8 cellular contexts compared by ENCODE assay signal in the genomic region with DNA sequence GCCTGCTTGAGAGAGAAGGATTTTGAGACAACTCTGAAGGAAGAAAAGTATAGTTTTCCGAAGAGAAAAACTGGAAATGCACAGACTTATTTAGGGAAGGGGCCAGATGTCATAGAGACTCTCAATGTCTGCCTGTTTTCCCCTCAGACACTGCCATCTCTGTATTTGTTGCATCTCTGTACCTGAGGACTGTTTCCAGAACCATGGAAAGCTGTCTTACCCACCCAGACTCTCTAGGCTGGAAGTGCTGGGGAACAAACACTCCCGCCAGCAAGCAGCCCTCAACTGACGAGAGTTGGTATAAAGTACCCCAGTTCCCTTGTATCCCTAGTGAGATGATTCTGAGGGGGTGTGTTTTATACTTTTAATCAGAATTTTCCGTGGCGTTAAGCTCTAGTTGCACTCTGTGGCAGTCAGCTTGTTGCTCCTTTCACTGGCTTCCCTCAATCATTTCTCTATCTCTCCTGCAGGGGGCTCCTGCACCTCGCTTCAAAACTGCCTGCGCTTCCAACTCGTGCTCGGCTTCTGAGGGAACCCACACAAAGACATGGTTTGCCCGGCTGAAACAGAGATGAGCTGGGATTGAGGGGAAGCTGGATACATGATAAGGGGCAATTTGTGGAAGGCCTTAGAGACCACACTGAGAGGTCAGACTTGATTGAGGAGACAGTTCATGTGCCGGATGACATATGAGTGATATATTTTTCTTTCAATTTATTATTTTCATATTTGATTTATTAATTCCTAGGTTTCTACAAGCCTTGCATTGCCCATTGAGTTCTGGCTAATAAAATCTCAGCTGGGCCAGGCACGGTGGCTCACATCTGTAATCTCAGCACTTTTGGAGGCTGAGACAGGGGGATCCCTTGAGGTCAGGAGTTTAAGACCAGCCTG. TPM values are rescaled to one million over a fixed set of nuclear protein-coding genes. Genes with fewer than 3 reads are reported as not detected.
A peak's percentile ranks its signal among the peaks of the same experiment; 100 is the strongest.
DNase-seq lines count a peak whose midpoint lies in the region; ATAC-seq, FAIRE-seq and TF ChIP-seq lines count a peak whose summit lies in the region.

No MANE protein-coding gene starts in this region.

- intact Hi-C loops in Right ventricle myocardium superior (cut with DNase I) (loop anchor here (5.0 to 10.0 kb wide), 2 partner anchors 101 to 214 kb away; no protein-coding TSS in a partner anchor), posterior vena cava (cut with DNase I) (loop anchor here (10.0 kb wide), 3 partner anchors 104 to 204 kb away; partner anchors contain the start of gene PDE2A (in 1 of the 2))

- ATAC-seq in SK-N-SH treated with all-trans-retinoic acid at 6 μM for 48 hours = peak; percentile 99
- peak; percentile 91 for ATAC-seq in Right ventricle myocardium superior (ENCODE audit: poor library complexity)
- no peak for ATAC-seq in GM18868 (IDR thresholded peaks at IDR 0.05; ENCODE audit: unreplicated experiment)

- DNase-seq in GF-D8 (lab: John Stamatoyannopoulos, UW) = peak; percentile 23
- DNase-seq in NCI-H1048 (lab: John Stamatoyannopoulos, UW) = peak; percentile 17
- DNase-seq in activated naive CD4-positive, alpha-beta T cell treated with anti-CD3 and anti-CD28 coated beads, Interleukin-2, amount 50 U/mL, for 16 hours = peak; percentile 54
- DNase-seq in Right ventricle myocardium superior = peak; percentile 59
- peak; percentile 84 for DNase-seq in posterior vena cava (ENCODE audit: low spot score)
- DNase-seq in urothelium cell line (ENCODE audit: low spot score) = peak; percentile 81

- FAIRE-seq in urothelium cell line (lab: Jason Lieb, UNC) = no peak

TF ChIP-seq in SK-N-SH treated with all-trans-retinoic acid at 6 μM for 48 hours, 23 proteins besides CTCF, POLR2A, EP300 and RAD21:
- TF ChIP-seq CSDC2 (CRISPR knock-in tag; IDR thresholded peaks at IDR 0.05) = no peak
- no peak for TF ChIP-seq ZNF565 (CRISPR knock-in tag; conservative IDR thresholded peaks at IDR 0.05; ENCODE audit: low read depth)
- no peak for TF ChIP-seq CREB5 (CRISPR knock-in tag; IDR thresholded peaks at IDR 0.05; ENCODE audit: low read depth)
- no peak for TF ChIP-seq TOX (CRISPR knock-in tag; IDR thresholded peaks at IDR 0.05; ENCODE audit: borderline replicate concordance)
- no peak for TF ChIP-seq ESRRG (CRISPR knock-in tag; IDR thresholded peaks at IDR 0.05)
- TF ChIP-seq, protein P1, sequence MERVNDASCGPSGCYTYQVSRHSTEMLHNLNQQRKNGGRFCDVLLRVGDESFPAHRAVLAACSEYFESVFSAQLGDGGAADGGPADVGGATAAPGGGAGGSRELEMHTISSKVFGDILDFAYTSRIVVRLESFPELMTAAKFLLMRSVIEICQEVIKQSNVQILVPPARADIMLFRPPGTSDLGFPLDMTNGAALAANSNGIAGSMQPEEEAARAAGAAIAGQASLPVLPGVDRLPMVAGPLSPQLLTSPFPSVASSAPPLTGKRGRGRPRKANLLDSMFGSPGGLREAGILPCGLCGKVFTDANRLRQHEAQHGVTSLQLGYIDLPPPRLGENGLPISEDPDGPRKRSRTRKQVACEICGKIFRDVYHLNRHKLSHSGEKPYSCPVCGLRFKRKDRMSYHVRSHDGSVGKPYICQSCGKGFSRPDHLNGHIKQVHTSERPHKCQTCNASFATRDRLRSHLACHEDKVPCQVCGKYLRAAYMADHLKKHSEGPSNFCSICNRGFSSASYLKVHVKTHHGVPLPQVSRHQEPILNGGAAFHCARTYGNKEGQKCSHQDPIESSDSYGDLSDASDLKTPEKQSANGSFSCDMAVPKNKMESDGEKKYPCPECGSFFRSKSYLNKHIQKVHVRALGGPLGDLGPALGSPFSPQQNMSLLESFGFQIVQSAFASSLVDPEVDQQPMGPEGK (CRISPR knock-in tag; IDR thresholded peaks at IDR 0.05; ENCODE audit: borderline replicate concordance) = no peak
- no peak for TF ChIP-seq ZC3H10 (CRISPR knock-in tag; IDR thresholded peaks at IDR 0.05)
- TF ChIP-seq ZNF8 (CRISPR knock-in tag; IDR thresholded peaks at IDR 0.05) = no peak
- TF ChIP-seq OSR1 (CRISPR knock-in tag; IDR thresholded peaks at IDR 0.05) = no peak
- no peak for TF ChIP-seq TCF4 (CRISPR knock-in tag; IDR thresholded peaks at IDR 0.05; ENCODE audit: borderline replicate concordance)
- TF ChIP-seq, protein P2, sequence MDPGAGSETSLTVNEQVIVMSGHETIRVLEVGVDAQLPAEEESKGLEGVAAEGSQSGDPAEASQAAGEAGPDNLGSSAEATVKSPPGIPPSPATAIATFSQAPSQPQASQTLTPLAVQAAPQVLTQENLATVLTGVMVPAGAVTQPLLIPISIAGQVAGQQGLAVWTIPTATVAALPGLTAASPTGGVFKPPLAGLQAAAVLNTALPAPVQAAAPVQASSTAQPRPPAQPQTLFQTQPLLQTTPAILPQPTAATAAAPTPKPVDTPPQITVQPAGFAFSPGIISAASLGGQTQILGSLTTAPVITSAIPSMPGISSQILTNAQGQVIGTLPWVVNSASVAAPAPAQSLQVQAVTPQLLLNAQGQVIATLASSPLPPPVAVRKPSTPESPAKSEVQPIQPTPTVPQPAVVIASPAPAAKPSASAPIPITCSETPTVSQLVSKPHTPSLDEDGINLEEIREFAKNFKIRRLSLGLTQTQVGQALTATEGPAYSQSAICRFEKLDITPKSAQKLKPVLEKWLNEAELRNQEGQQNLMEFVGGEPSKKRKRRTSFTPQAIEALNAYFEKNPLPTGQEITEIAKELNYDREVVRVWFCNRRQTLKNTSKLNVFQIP (CRISPR knock-in tag; IDR thresholded peaks at IDR 0.05; ENCODE audit: borderline replicate concordance, low read depth) = no peak

RNA-seq across cellular contexts. Expression of gene CLPB, which starts 36.9 kb away (rescaled TPM):
- total RNA-seq in Right ventricle myocardium superior (16.1 TPM), posterior vena cava (10 to 100 TPM; 18.1 to 19.4 TPM)

Comparison
In these comparisons a context has a peak if more than half of its experiments do, and no peak if none do; other contexts are left out.
1. DNase-seq: peak in every context shown above with its lines; median percentile 84 in posterior vena cava; 81 in urothelium cell line; 59 in Right ventricle myocardium superior; 54 in activated naive CD4-positive, alpha-beta T cell treated with anti-CD3 and anti-CD28 coated beads, Interleukin-2, amount 50 U/mL, for 16 hours; 23 in GF-D8; 17 in NCI-H1048.